ENCODE assay signal across 15 cellular contexts in genomic region chr1:85681087-85681486, GRCh38. TPM values are rescaled to one million over a fixed set of nuclear protein-coding genes. Genes with fewer than 3 reads are reported as not detected.
A peak's percentile ranks its signal among the peaks of the same experiment; 100 is the strongest.
DNase-seq lines count a peak whose midpoint lies in the region; ATAC-seq and TF ChIP-seq lines count a peak whose summit lies in the region.
"Had no signal": no experiment of that assay in that cellular context is flagged by ENCODE, and none has a peak within 500 bp of the region (broad histone marks: within the 10 kb centered on the region; RNA-seq: fewer than 3 reads in every experiment).

No MANE protein-coding gene starts in this region.

- no peak overlapping the region for H3K4me2 ChIP-seq in H9 (ENCODE audit: insufficient read depth, insufficient read length, low read length)
- H3K4me2 ChIP-seq: hepatocyte had no signal

- no peak overlapping the region for H3K14ac ChIP-seq in H9 (ENCODE audit: insufficient read depth, low read length)

- no peak for DNase-seq in H9
- peak; percentile 49 for DNase-seq in astrocyte of the cerebellum (ENCODE audit: low read depth)
- no peak for DNase-seq in left ventricle myocardium inferior
- peak; percentile 44 for DNase-seq in retina
- no peak for DNase-seq in cerebellar cortex (ENCODE audit: low spot score)
- no peak for DNase-seq in tibial artery
- DNase-seq in Peyer's patch = no peak
- DNase-seq: activated CD8-positive, alpha-beta memory T cell treated with anti-CD3 and anti-CD28 coated beads, Interleukin-2, amount 10 ng/mL, durations not matched to agents 7 days and 5 days; cortex of kidney; DMS79 treated with DMSO at 0.1 percent for 48 hours; Kasumi-1 had no signal

- no peak overlapping the region for H4K5ac ChIP-seq in H9 (ENCODE audit: insufficient read length, low read depth, low read length)

- peaks cover 7 to 26% (median 9%) of the 10 kb centered on the region in 3 experiments for H3K36me3 Mint-ChIP-seq in H9 (ENCODE audit: insufficient read depth in 1 of 3, low read depth in 3 of 3)

- H3K9ac ChIP-seq in H9 (ENCODE audit: extremely low read depth, insufficient read length, low read length) = no peak overlapping the region

- H3K27me3 ChIP-seq in H9 (ENCODE audit: insufficient read depth, low read length) (no peaks in the 10 kb centered on the region), left ventricle myocardium inferior (ENCODE audit: low read depth) (no peaks in the 10 kb centered on the region), tibial artery (no peaks in the 10 kb centered on the region), Peyer's patch (no peaks in the 10 kb centered on the region)
- H3K27me3 ChIP-seq: hepatocyte had no signal

- H3K27ac ChIP-seq in H9 (ENCODE audit: insufficient read length, low read depth, low read length) = no peak overlapping the region
- peak overlapping the region; percentile 9 for H3K27ac ChIP-seq in left ventricle myocardium inferior (replicated peaks)
- no peak overlapping the region for H3K27ac ChIP-seq in tibial artery
- no peak overlapping the region for H3K27ac ChIP-seq in Peyer's patch
- H3K27ac ChIP-seq: hepatocyte, thoracic aorta had no signal

- ATAC-seq in HG02759 (IDR thresholded peaks at IDR 0.05; ENCODE audit: unreplicated experiment) = no peak
- ATAC-seq: activated CD8-positive, alpha-beta memory T cell treated with anti-CD3 and anti-CD28 coated beads, Interleukin-2, amount 10 ng/mL, durations not matched to agents 7 days and 5 days had no signal

- no peaks in the 10 kb centered on the region for H4K20me1 ChIP-seq in H9 (ENCODE audit: control insufficient read depth, insufficient read depth, insufficient read length)

- H3K4me1 Mint-ChIP-seq in H9 = no peaks in the 10 kb centered on the region; a peak in 1 of 4 replicates

- no peak overlapping the region for H2AFZ ChIP-seq in H9 (ENCODE audit: low read length)
- H2AFZ ChIP-seq: hepatocyte had no signal

- H3K36me3 ChIP-seq in left ventricle myocardium inferior (peaks cover 38% of the 10 kb centered on the region), tibial artery (peaks cover 8 to 23% (median 19%) of the 10 kb centered on the region in 3 donors), Peyer's patch (peaks cover 0 to 7% (median 0%) of the 10 kb centered on the region in 3 donors)

- in situ Hi-C loops in astrocyte of the cerebellum (cut with HindIII; ENCODE audit: low sequenced_read_pairs) = no loop called here

- no peak overlapping the region for H2BK120ac ChIP-seq in H9 (ENCODE audit: low read depth, low read length, poor library complexity, severe bottlenecking)

- no CpG with 5 or more reads among the region's 2 CpGs for WGBS in H9 (ENCODE audit: extremely low coverage, insufficient read length, low lambda C conversion rate)

- H3K79me2 ChIP-seq in H9 (ENCODE audit: insufficient read depth, low read length) = no peaks in the 10 kb centered on the region
- H3K79me2 ChIP-seq: hepatocyte had no signal

- H3K9me3 Mint-ChIP-seq in H9 = no peaks in the 10 kb centered on the region

- H2BK15ac ChIP-seq in H9 (ENCODE audit: low read depth, low read length) = no peak overlapping the region

- no peak overlapping the region for H3K18ac ChIP-seq in H9 (ENCODE audit: insufficient read length, low read depth, low read length)

- no peak overlapping the region for H3K27ac Mint-ChIP-seq in H9
- H3K27ac Mint-ChIP-seq: activated CD8-positive, alpha-beta memory T cell treated with anti-CD3 and anti-CD28 coated beads, Interleukin-2, amount 10 ng/mL, durations not matched to agents 7 days and 5 days; activated naive CD8-positive, alpha-beta T cell had no signal

- H3K4me3 Mint-ChIP-seq in H9 = no peak overlapping the region
- H3K4me3 Mint-ChIP-seq: activated CD8-positive, alpha-beta memory T cell treated with anti-CD3 and anti-CD28 coated beads, Interleukin-2, amount 10 ng/mL, durations not matched to agents 7 days and 5 days; activated naive CD8-positive, alpha-beta T cell had no signal

- no peaks in the 10 kb centered on the region for H3K23me2 ChIP-seq in H9 (ENCODE audit: insufficient read length, low read depth, low read length, poor library complexity, severe bottlenecking)

- intact Hi-C loops in left ventricle myocardium inferior (cut with micrococcal nuclease) = no loop called here
- intact Hi-C loops in tibial artery (cut with DNase I; ENCODE audit: low total_unique reads) = no loop called here

- no peaks in the 10 kb centered on the region for H3K4me1 ChIP-seq in H9 (ENCODE audit: insufficient read depth, low read length)
- H3K4me1 ChIP-seq in left ventricle myocardium inferior = peaks cover 13% of the 10 kb centered on the region
- peaks cover 0 to 8% (median 1%) of the 10 kb centered on the region in 4 donors for H3K4me1 ChIP-seq in tibial artery
- H3K4me1 ChIP-seq in Peyer's patch = no peaks in the 10 kb centered on the region

- H3K79me1 ChIP-seq in H9 (ENCODE audit: insufficient read depth, low read depth, low read length, poor library complexity, severe bottlenecking) = no peaks in the 10 kb centered on the region

- TF ChIP-seq CTCF in H9 (conservative IDR thresholded peaks at IDR 0.05) = no peak
- no peak for TF ChIP-seq CTCF in astrocyte of the cerebellum (IDR thresholded peaks at IDR 0.05; ENCODE audit: low read depth, low read length, missing control alignments)
- no peak for TF ChIP-seq CTCF in left ventricle myocardium inferior (IDR thresholded peaks at IDR 0.05; ENCODE audit: borderline replicate concordance)
- TF ChIP-seq CTCF in tibial artery (IDR thresholded peaks at IDR 0.05) = no peak
- no peak for TF ChIP-seq CTCF in Peyer's patch (IDR thresholded peaks at IDR 0.05)

- H2AK5ac ChIP-seq in H9 (ENCODE audit: insufficient read length, low read length) = no peak overlapping the region

- peak overlapping the region; percentile 16 for H2BK5ac ChIP-seq in H9 (ENCODE audit: insufficient read length, low read length)

- H2BK12ac ChIP-seq in H9 (ENCODE audit: insufficient read length, low read depth, low read length) = no peak overlapping the region

- no peak overlapping the region for H2BK20ac ChIP-seq in H9 (ENCODE audit: low read depth, low read length, poor library complexity, severe bottlenecking)

- no peak overlapping the region for H3K23ac ChIP-seq in H9 (ENCODE audit: insufficient read length, low read depth, low read length)

- no peaks in the 10 kb centered on the region for H3K27me3 Mint-ChIP-seq in H9 (ENCODE audit: low read depth)
- H3K27me3 Mint-ChIP-seq: activated CD8-positive, alpha-beta memory T cell treated with anti-CD3 and anti-CD28 coated beads, Interleukin-2, amount 10 ng/mL, durations not matched to agents 7 days and 5 days; activated naive CD8-positive, alpha-beta T cell had no signal

- H3K56ac ChIP-seq in H9 (ENCODE audit: insufficient read length, low read depth, low read length) = no peak overlapping the region

- H3K4me3 ChIP-seq in astrocyte of the cerebellum (ENCODE audit: low read depth, low read length) (no peak overlapping the region), left ventricle myocardium inferior (no peak overlapping the region), tibial artery (no peak overlapping the region), Peyer's patch (no peak overlapping the region)
- H3K4me3 ChIP-seq: hepatocyte, thoracic aorta had no signal

- no peaks in the 10 kb centered on the region for H3K9me3 ChIP-seq in H9 (ENCODE audit: control insufficient read depth, low read depth, low read length)
- no peaks in the 10 kb centered on the region for H3K9me3 ChIP-seq in left ventricle myocardium inferior (replicated peaks)
- no peaks in the 10 kb centered on the region for H3K9me3 ChIP-seq in tibial artery
- H3K9me3 ChIP-seq in Peyer's patch = no peaks in the 10 kb centered on the region
- H3K9me3 ChIP-seq: thoracic aorta had no signal

- H3T11ph ChIP-seq in H9 (ENCODE audit: low read length) = no peak overlapping the region

- H3K4ac ChIP-seq in H9 (ENCODE audit: low read depth, low read length) = no peak overlapping the region

- H4K91ac ChIP-seq in H9 (ENCODE audit: insufficient read length, low read depth, low read length) = no peak overlapping the region

- TF ChIP-seq POLR2A in Peyer's patch (IDR thresholded peaks at IDR 0.05) = no peak

- H4K8ac ChIP-seq in H9 (replicated peaks; ENCODE audit: insufficient read length, low read depth, low read length) = no peak overlapping the region

RNA-seq across cellular contexts. Expression of gene ZNHIT6, which starts 27.1 kb away (rescaled TPM):
- total RNA-seq in H9 (2021) = 21.5 and 21.9 TPM in 2 replicates
- 8.7 TPM for total RNA-seq in left ventricle myocardium inferior
- 10 to 100 TPM in 1 of 4 donors, 1 to 10 TPM in 3; 5.5 to 21.5 (median 8.1) TPM for total RNA-seq in Peyer's patch

Comparison
In these comparisons a context has a peak if more than half of its experiments do, and no peak if none do; other contexts are left out.
1. DNase-seq: peak in astrocyte of the cerebellum (single experiment) and retina (single experiment); none in H9 (single experiment), left ventricle myocardium inferior (single experiment), cerebellar cortex (single experiment), tibial artery (0 of 2) and Peyer's patch (0 of 3).